18 cellular contexts compared by ENCODE assay signal in genomic region chr2:241582328-241582727, GRCh38. TPM values are rescaled to one million over a fixed set of nuclear protein-coding genes. Genes with fewer than 3 reads are reported as not detected.
DNase-seq lines count a peak whose midpoint lies in the region; ATAC-seq, FAIRE-seq and TF ChIP-seq lines count a peak whose summit lies in the region.
"Had no signal": no experiment of that assay in that cellular context is flagged by ENCODE, and none has a peak within 500 bp of the region (broad histone marks: within the 10 kb centered on the region; RNA-seq: fewer than 3 reads in every experiment).

No MANE protein-coding gene starts in this region.

- TF ChIP-seq CTCF in bronchial epithelial cell (IDR thresholded peaks at IDR 0.05; ENCODE audit: insufficient read depth, low read length, severe bottlenecking) (no peak), kidney (IDR thresholded peaks at IDR 0.05; ENCODE audit: borderline replicate concordance, extremely low read depth, insufficient read depth) (no peak)

- peaks cover 26% of the 10 kb centered on the region for H3K36me3 Mint-ChIP-seq in activated naive CD8-positive, alpha-beta T cell
- peaks cover 42% of the 10 kb centered on the region for H3K36me3 Mint-ChIP-seq in activated naive CD8-positive, alpha-beta T cell treated with anti-CD3 and anti-CD28 coated beads for 36 hours

- intact Hi-C loops in kidney (cut with DNase I) = no loop called here
- intact Hi-C loops in sciatic nerve (cut with DNase I) = no loop called here

- H3K9ac ChIP-seq in kidney (ENCODE audit: low read length in 2 of 2) = no peak overlapping the region
- H3K9ac ChIP-seq: BLaER1 had no signal

- H3K27ac Mint-ChIP-seq in activated naive CD8-positive, alpha-beta T cell = peak overlapping the region; percentile 73
- no peak overlapping the region for H3K27ac Mint-ChIP-seq in activated naive CD8-positive, alpha-beta T cell treated with anti-CD3 and anti-CD28 coated beads for 36 hours
- H3K27ac Mint-ChIP-seq: CD14-positive monocyte; CD4-positive, alpha-beta memory T cell; GM23338; HFFc6 had no signal

- peaks cover 8% of the 10 kb centered on the region for H3K36me3 ChIP-seq in bronchial epithelial cell (ENCODE audit: control insufficient read depth, insufficient read depth, low read length)
- peaks cover 15 to 28% of the 10 kb centered on the region in 2 donors for H3K36me3 ChIP-seq in kidney (ENCODE audit: control insufficient read depth in 1 of 2, insufficient read depth in 2 of 2, low read length in 2 of 2)

- H3K27me3 Mint-ChIP-seq in activated naive CD8-positive, alpha-beta T cell = no peaks in the 10 kb centered on the region
- H3K27me3 Mint-ChIP-seq in activated naive CD8-positive, alpha-beta T cell treated with anti-CD3 and anti-CD28 coated beads for 36 hours = no peaks in the 10 kb centered on the region
- H3K27me3 Mint-ChIP-seq: CD4-positive, alpha-beta memory T cell had no signal

- no peak for DNase-seq in activated naive CD8-positive, alpha-beta T cell treated with anti-CD3 and anti-CD28 coated beads for 36 hours
- no peak for DNase-seq in bronchial epithelial cell (ENCODE audit: low read depth)
- peak; percentile 27 for DNase-seq in kidney
- DNase-seq in sciatic nerve (ENCODE audit: low spot score) = peak; percentile 17
- no peak for DNase-seq in stimulated activated CD4-positive, alpha-beta T cell treated with anti-CD3 and anti-CD28 coated beads, Interleukin-4, amount 100 ng/mL, for 24 hours
- no peak for DNase-seq in NOMO-1 treated with DMSO at 0.1 percent for 48 hours (lab: John Stamatoyannopoulos, UW; ENCODE audit: unreplicated experiment)
- DNase-seq: 8988T; CD4-positive, alpha-beta memory T cell; DMS79 treated with DMSO at 0.1 percent for 48 hours; GF-D8; HFFc6 had no signal

- H3K4me3 Mint-ChIP-seq in activated naive CD8-positive, alpha-beta T cell = no peak overlapping the region
- no peak overlapping the region for H3K4me3 Mint-ChIP-seq in activated naive CD8-positive, alpha-beta T cell treated with anti-CD3 and anti-CD28 coated beads for 36 hours
- H3K4me3 Mint-ChIP-seq: CD14-positive monocyte, GM23338, HFFc6 had no signal

- H3K9me3 Mint-ChIP-seq in activated naive CD8-positive, alpha-beta T cell (ENCODE audit: low read depth) = no peaks in the 10 kb centered on the region
- H3K9me3 Mint-ChIP-seq in activated naive CD8-positive, alpha-beta T cell treated with anti-CD3 and anti-CD28 coated beads for 36 hours = peaks cover 13% of the 10 kb centered on the region

- H3K4me1 Mint-ChIP-seq in activated naive CD8-positive, alpha-beta T cell (ENCODE audit: low read depth) = no peaks in the 10 kb centered on the region
- no peaks in the 10 kb centered on the region for H3K4me1 Mint-ChIP-seq in activated naive CD8-positive, alpha-beta T cell treated with anti-CD3 and anti-CD28 coated beads for 36 hours
- H3K4me1 Mint-ChIP-seq: CD14-positive monocyte had no signal

- H3K27me3 ChIP-seq in bronchial epithelial cell (ENCODE audit: control insufficient read depth, insufficient read depth, low read length) = no peaks in the 10 kb centered on the region
- H3K27me3 ChIP-seq: BLaER1 had no signal

- no peak overlapping the region for H3K27ac ChIP-seq in kidney (ENCODE audit: low read depth in 2 of 2, low read length in 2 of 2)
- H3K27ac ChIP-seq: BLaER1, HL-60 had no signal

- H3K4me3 ChIP-seq in bronchial epithelial cell (ENCODE audit: low read depth, low read length) = no peak overlapping the region
- H3K4me3 ChIP-seq in kidney (ENCODE audit: low read length in 2 of 2) = no peak overlapping the region
- H3K4me3 ChIP-seq: BLaER1, GM23338 had no signal

- no peaks in the 10 kb centered on the region for H3K4me1 ChIP-seq in kidney (ENCODE audit: control insufficient read depth in 1 of 2, insufficient read depth in 1 of 2, low read depth in 1 of 2, low read length in 2 of 2)

- FAIRE-seq in bronchial epithelial cell (lab: Jason Lieb, UNC) (peak; percentile 43), kidney (lab: Jason Lieb, UNC) (no peak)
- FAIRE-seq: H54 had no signal

- no peak for ATAC-seq in sciatic nerve
- ATAC-seq: GM23338, HCT116 had no signal

- peaks cover 9 to 10% of the 10 kb centered on the region in 2 donors for H3K9me3 ChIP-seq in kidney (ENCODE audit: control insufficient read depth in 1 of 2, low read length in 2 of 2)

RNA-seq across cellular contexts. Expression of gene BOK, which starts 23.8 kb away (rescaled TPM):
- total RNA-seq in activated naive CD8-positive, alpha-beta T cell treated with anti-CD3 and anti-CD28 coated beads for 36 hours = under 1 TPM in 1 of 2 experiments, not detected in 1; 0.08 TPM
- 18.4 and 19.5 TPM in 2 replicates for total RNA-seq in bronchial epithelial cell
- 28.8 TPM for total RNA-seq in kidney
- 22.9 TPM for polyA plus RNA-seq in kidney (ENCODE audit: insufficient read depth, low read depth, low replicate concordance)
- 31.1 TPM for total RNA-seq in sciatic nerve
- total RNA-seq: CD4-positive, alpha-beta memory T cell had no signal
- polyA plus RNA-seq: CD4-positive, alpha-beta memory T cell had no signal

RNA-seq across cellular contexts. Expression of gene THAP4, which starts 54.6 kb away (rescaled TPM):
- 10 to 100 TPM; 54.8 to 55.0 TPM for total RNA-seq in activated naive CD8-positive, alpha-beta T cell treated with anti-CD3 and anti-CD28 coated beads for 36 hours
- total RNA-seq in bronchial epithelial cell (50.2 and 54.8 TPM in 2 replicates), kidney (68.0 TPM), sciatic nerve (37.7 TPM)
- polyA plus RNA-seq in kidney (ENCODE audit: insufficient read depth, low read depth, low replicate concordance) = 184 TPM

RNA-seq across cellular contexts. Expression of gene ATG4B, which starts 55.2 kb away (rescaled TPM):
- 10 to 100 TPM; 72.5 to 73.8 TPM for total RNA-seq in activated naive CD8-positive, alpha-beta T cell treated with anti-CD3 and anti-CD28 coated beads for 36 hours
- total RNA-seq in bronchial epithelial cell (51.3 and 66.6 TPM in 2 replicates), kidney (81.0 TPM), sciatic nerve (92.6 TPM)
- 56.6 TPM for polyA plus RNA-seq in kidney (ENCODE audit: insufficient read depth, low read depth, low replicate concordance)

Comparison
In these comparisons a context has a peak if more than half of its experiments do, and no peak if none do; other contexts are left out.
1. DNase-seq: peak in kidney (single experiment) and sciatic nerve (single experiment); none in activated naive CD8-positive, alpha-beta T cell treated with anti-CD3 and anti-CD28 coated beads for 36 hours (single experiment), bronchial epithelial cell (single experiment), stimulated activated CD4-positive, alpha-beta T cell treated with anti-CD3 and anti-CD28 coated beads, Interleukin-4, amount 100 ng/mL, for 24 hours (single experiment) and NOMO-1 treated with DMSO at 0.1 percent for 48 hours (single experiment).
2. RNA of gene BOK, which starts 23.8 kb away (total RNA-seq): 31.1 TPM in sciatic nerve (single experiment), 28.8 TPM in kidney (single experiment) and 18.4 to 19.5 TPM in bronchial epithelial cell; 0.08 TPM in activated naive CD8-positive, alpha-beta T cell treated with anti-CD3 and anti-CD28 coated beads for 36 hours; every median in the first group is over 10 times any median in the second.